In the genomic region with DNA sequence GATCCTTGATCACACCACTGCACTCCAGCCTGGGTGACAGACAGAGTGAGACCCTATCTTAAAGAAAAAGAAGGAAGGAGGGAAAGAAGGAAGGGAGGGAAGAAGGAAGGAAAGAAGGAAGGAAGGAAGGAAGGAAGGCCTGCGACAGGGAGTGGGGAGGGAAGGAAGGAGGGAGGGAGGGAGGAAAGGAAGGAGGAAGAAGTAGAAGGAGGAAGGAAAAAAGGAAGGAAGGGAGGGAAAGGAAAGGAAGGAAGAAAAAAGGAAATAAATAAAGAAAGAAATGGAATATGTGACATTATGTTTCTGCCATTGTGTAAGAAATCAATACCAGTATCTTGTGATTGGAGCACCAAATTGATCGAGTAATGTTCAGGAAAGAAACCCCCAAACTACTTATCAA, we compare ENCODE assay signal across 17 cellular contexts. TPM values are rescaled to one million over a fixed set of nuclear protein-coding genes. Genes with fewer than 3 reads are reported as not detected.
DNase-seq lines count a peak whose midpoint lies in the region; ATAC-seq and TF ChIP-seq lines count a peak whose summit lies in the region.
"Had no signal": no experiment of that assay in that cellular context is flagged by ENCODE, and none has a peak within 500 bp of the region (broad histone marks: within the 10 kb centered on the region; RNA-seq: fewer than 3 reads in every experiment).

No MANE protein-coding gene starts in this region.

- no peak overlapping the region for H3K9ac ChIP-seq in GM23248

- ATAC-seq in left cardiac atrium (no peak), WTC11 (no peak), aorta (ENCODE audit: low FRiP score) (no peak), HG03095 (IDR thresholded peaks at IDR 0.05; ENCODE audit: unreplicated experiment) (no peak)
- no peak for ATAC-seq in CD8-positive, alpha-beta T cell
- ATAC-seq: A549 had no signal

- 93 to 96% methylated on average over 2 of the region's 2 CpGs for WGBS in aorta, 2 donors
- WGBS in GM23248 (ENCODE audit: low coverage in 1 of 2, low lambda C conversion rate in 2 of 2, missing lambda C conversion rate in 2 of 2), 2 experiments, result 89 to 100% methylated on average over 1 to 2 of the region's 2 CpGs

- peaks cover 89% of the 10 kb centered on the region for H3K4me1 Mint-ChIP-seq in WTC11
- H3K4me1 Mint-ChIP-seq in mesothelial cell of epicardium, result peaks cover 66% of the 10 kb centered on the region
- peaks cover 30% of the 10 kb centered on the region for H3K4me1 Mint-ChIP-seq in CD8-positive, alpha-beta T cell (ENCODE audit: low read depth)

- no peaks in the 10 kb centered on the region for H3K27me3 Mint-ChIP-seq in WTC11 (ENCODE audit: low read depth)
- H3K27me3 Mint-ChIP-seq in mesothelial cell of epicardium (ENCODE audit: low read depth), result no peaks in the 10 kb centered on the region
- H3K27me3 Mint-ChIP-seq in CD8-positive, alpha-beta T cell (ENCODE audit: low read depth), result no peaks in the 10 kb centered on the region

- POLR2A ChIA-PET in WTC11 (lab: Charles Lee), result no interaction called here
- POLR2A ChIA-PET in CD8-positive, alpha-beta T cell (lab: Charles Lee), result no interaction called here

- H3K4me3 Mint-ChIP-seq in WTC11, result no peak overlapping the region
- no peak overlapping the region for H3K4me3 Mint-ChIP-seq in mesothelial cell of epicardium
- H3K4me3 Mint-ChIP-seq in CD8-positive, alpha-beta T cell, result no peak overlapping the region
- H3K4me3 Mint-ChIP-seq: HFFc6 had no signal

- H3K9me3 ChIP-seq in left ventricle myocardium inferior (replicated peaks) (no peaks in the 10 kb centered on the region), aorta (ENCODE audit: control insufficient read depth, low read length) (no peaks in the 10 kb centered on the region), GM23248 (ENCODE audit: low read depth) (no peaks in the 10 kb centered on the region)
- H3K9me3 ChIP-seq in CD8-positive, alpha-beta T cell (ENCODE audit: low read length), result no peaks in the 10 kb centered on the region
- H3K9me3 ChIP-seq: A549 had no signal

- H3K4me3 ChIP-seq in left ventricle myocardium inferior, result no peak overlapping the region
- no peak overlapping the region for H3K4me3 ChIP-seq in aorta (ENCODE audit: low read length in 2 of 2)
- H3K4me3 ChIP-seq in GM23248, result no peak overlapping the region
- no peak overlapping the region for H3K4me3 ChIP-seq in CD8-positive, alpha-beta T cell (ENCODE audit: low read depth, low read length)
- H3K4me3 ChIP-seq: A549 had no signal

- no peaks in the 10 kb centered on the region for H4K20me1 ChIP-seq in GM23248 (ENCODE audit: insufficient read depth)

- H3K36me3 ChIP-seq in left ventricle myocardium inferior (no peaks in the 10 kb centered on the region), aorta (ENCODE audit: control insufficient read depth in 1 of 2, insufficient read depth in 2 of 2, low read length in 1 of 2) (no peaks in the 10 kb centered on the region), GM23248 (ENCODE audit: low read depth) (no peaks in the 10 kb centered on the region)
- no peaks in the 10 kb centered on the region for H3K36me3 ChIP-seq in CD8-positive, alpha-beta T cell (ENCODE audit: insufficient read depth, low read length)

- H3K4me1 ChIP-seq in left ventricle myocardium inferior (peaks cover 94% of the 10 kb centered on the region), aorta (ENCODE audit: control insufficient read depth in 1 of 2, insufficient read depth in 2 of 2, low read length in 2 of 2) (peaks cover 5 to 7% of the 10 kb centered on the region in 2 donors), GM23248 (ENCODE audit: insufficient read depth) (peaks cover 41% of the 10 kb centered on the region)
- no peaks in the 10 kb centered on the region for H3K4me1 ChIP-seq in CD8-positive, alpha-beta T cell (ENCODE audit: insufficient read depth, low read length)

- TF ChIP-seq CTCF in left ventricle myocardium inferior (IDR thresholded peaks at IDR 0.05; ENCODE audit: borderline replicate concordance) (no peak), WTC11 (IDR thresholded peaks at IDR 0.05) (no peak), mesothelial cell of epicardium (IDR thresholded peaks at IDR 0.05; ENCODE audit: unreplicated experiment) (no peak)
- TF ChIP-seq CTCF in CD8-positive, alpha-beta T cell (IDR thresholded peaks at IDR 0.05), result no peak

- H3K9me2 ChIP-seq in GM23248 (ENCODE audit: insufficient read depth), result no peaks in the 10 kb centered on the region

- H2AFZ ChIP-seq in GM23248, result no peak overlapping the region

- CTCF ChIA-PET in WTC11 (lab: Charles Lee), result no interaction called here
- CTCF ChIA-PET in CD8-positive, alpha-beta T cell (lab: Charles Lee), result no interaction called here

- H3K27me3 ChIP-seq in left ventricle myocardium inferior (ENCODE audit: low read depth), result no peaks in the 10 kb centered on the region
- no peaks in the 10 kb centered on the region for H3K27me3 ChIP-seq in aorta (ENCODE audit: control insufficient read depth in 1 of 2, insufficient read depth in 2 of 2, low read length in 1 of 2)
- no peaks in the 10 kb centered on the region for H3K27me3 ChIP-seq in GM23248 (replicated peaks; ENCODE audit: insufficient read depth)
- no peaks in the 10 kb centered on the region for H3K27me3 ChIP-seq in CD8-positive, alpha-beta T cell (ENCODE audit: insufficient read depth, low read length)

- H3K27ac Mint-ChIP-seq in WTC11 (peak overlapping the region; percentile 60; the same call in 1 of the 2 replicates), mesothelial cell of epicardium (peak overlapping the region; percentile 9)
- no peak overlapping the region for H3K27ac Mint-ChIP-seq in CD8-positive, alpha-beta T cell
- H3K27ac Mint-ChIP-seq: HFFc6 had no signal

- H3K9me3 Mint-ChIP-seq in WTC11, result no peaks in the 10 kb centered on the region; the same call in 1 of the 2 replicates
- H3K9me3 Mint-ChIP-seq in mesothelial cell of epicardium, result no peaks in the 10 kb centered on the region
- H3K9me3 Mint-ChIP-seq in CD8-positive, alpha-beta T cell, result no peaks in the 10 kb centered on the region
- H3K9me3 Mint-ChIP-seq: HFFc6 had no signal

- in situ Hi-C loops in GM23248 (cut with MboI), result no loop called here

- peaks cover 92% of the 10 kb centered on the region for H3K79me2 ChIP-seq in GM23248 (ENCODE audit: insufficient read depth)

- H3K27ac ChIP-seq in left ventricle myocardium inferior (replicated peaks) (peak overlapping the region; percentile 64), aorta (ENCODE audit: low read depth in 1 of 2, low read length in 2 of 2) (peak overlapping the region; percentile 5 to 43), GM23248 (no peak overlapping the region)
- no peak overlapping the region for H3K27ac ChIP-seq in CD8-positive, alpha-beta T cell (ENCODE audit: low read depth, low read length)
- H3K27ac ChIP-seq: A549 had no signal

- H3K36me3 Mint-ChIP-seq in WTC11, result peaks cover 3% of the 10 kb centered on the region; the same call in 1 of the 2 replicates
- peaks cover 3% of the 10 kb centered on the region for H3K36me3 Mint-ChIP-seq in mesothelial cell of epicardium
- H3K36me3 Mint-ChIP-seq in CD8-positive, alpha-beta T cell, result no peaks in the 10 kb centered on the region

- no peak overlapping the region for H3K4me2 ChIP-seq in GM23248 (ENCODE audit: unreplicated experiment)
- H3K4me2 ChIP-seq: A549 had no signal

- intact Hi-C loops in left ventricle myocardium inferior (cut with micrococcal nuclease), result loop anchor here (10.0 kb wide), 1 partner anchor 51 kb away; no protein-coding TSS in a partner anchor
- intact Hi-C loops in left cardiac atrium (cut with DNase I), result no loop called here
- intact Hi-C loops in aorta (cut with DNase I), result loop anchor here in 1 of 2 donors (5.0 kb wide), 1 partner anchor 48 kb away; no protein-coding TSS in a partner anchor
- intact Hi-C loops in CD8-positive, alpha-beta T cell (cut with DNase I, micrococcal nuclease), result no loop called here

- no peaks in the 10 kb centered on the region for H3F3A ChIP-seq in GM23248 (ENCODE audit: insufficient read depth)

- no peak for DNase-seq in left ventricle myocardium inferior
- no peak for DNase-seq in left cardiac atrium
- DNase-seq in WTC11 (ENCODE audit: low spot score), result no peak
- DNase-seq in mesothelial cell of epicardium (ENCODE audit: low spot score in 2 of 2, unreplicated experiment in 2 of 2), result no peak
- DNase-seq in aorta, result no peak
- DNase-seq in GM23248, result no peak
- DNase-seq in CD8-positive, alpha-beta T cell, result no peak
- DNase-seq: C1 segment of cervical spinal cord, Karpas-422, NCI-H1105 treated with DMSO at 0.1 percent for 48 hours, NCI-H187 treated with DMSO at 0.1 percent for 48 hours, OCI-M1, RPMI8226, SIG-M5 had no signal

TF ChIP-seq in WTC11, 78 proteins besides CTCF, POLR2A, EP300 and RAD21 (continues in another document):
- TF ChIP-seq GTF2I (CRISPR knock-in tag; conservative IDR thresholded peaks at IDR 0.05) (no peak), ZNF138 (CRISPR knock-in tag; conservative IDR thresholded peaks at IDR 0.05) (no peak), FOXK1 (CRISPR knock-in tag; IDR thresholded peaks at IDR 0.05) (no peak)
- TF ChIP-seq, protein P1, sequence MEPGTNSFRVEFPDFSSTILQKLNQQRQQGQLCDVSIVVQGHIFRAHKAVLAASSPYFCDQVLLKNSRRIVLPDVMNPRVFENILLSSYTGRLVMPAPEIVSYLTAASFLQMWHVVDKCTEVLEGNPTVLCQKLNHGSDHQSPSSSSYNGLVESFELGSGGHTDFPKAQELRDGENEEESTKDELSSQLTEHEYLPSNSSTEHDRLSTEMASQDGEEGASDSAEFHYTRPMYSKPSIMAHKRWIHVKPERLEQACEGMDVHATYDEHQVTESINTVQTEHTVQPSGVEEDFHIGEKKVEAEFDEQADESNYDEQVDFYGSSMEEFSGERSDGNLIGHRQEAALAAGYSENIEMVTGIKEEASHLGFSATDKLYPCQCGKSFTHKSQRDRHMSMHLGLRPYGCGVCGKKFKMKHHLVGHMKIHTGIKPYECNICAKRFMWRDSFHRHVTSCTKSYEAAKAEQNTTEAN (CRISPR knock-in tag; IDR thresholded peaks at IDR 0.05), result no peak
- TF ChIP-seq, protein P2, sequence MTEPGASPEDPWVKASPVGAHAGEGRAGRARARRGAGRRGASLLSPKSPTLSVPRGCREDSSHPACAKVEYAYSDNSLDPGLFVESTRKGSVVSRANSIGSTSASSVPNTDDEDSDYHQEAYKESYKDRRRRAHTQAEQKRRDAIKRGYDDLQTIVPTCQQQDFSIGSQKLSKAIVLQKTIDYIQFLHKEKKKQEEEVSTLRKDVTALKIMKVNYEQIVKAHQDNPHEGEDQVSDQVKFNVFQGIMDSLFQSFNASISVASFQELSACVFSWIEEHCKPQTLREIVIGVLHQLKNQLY (CRISPR knock-in tag; IDR thresholded peaks at IDR 0.05), result no peak

RNA-seq across cellular contexts. Expression of a gene that starts 16.2 kb away (rescaled TPM):
- 71.0 TPM for total RNA-seq in left ventricle myocardium inferior
- 10 to 100 TPM; 53.9 to 56.7 TPM for total RNA-seq in left cardiac atrium
- total RNA-seq in WTC11 (2021), result 72.6 to 90.5 TPM (median 80.2 TPM) in 3 replicates
- total RNA-seq in mesothelial cell of epicardium, result 117 to 125 TPM (median 124 TPM) in 3 replicates
- 10 to 100 TPM; 87.1 to 96.8 TPM for total RNA-seq in aorta
- 10 to 100 TPM; 15.3 TPM for polyA plus RNA-seq in aorta
- total RNA-seq in GM23248 (2014; rRNA removed; shearing (Covaris generic)), result 39.0 and 41.9 TPM in 2 replicates
- 39.4 and 40.4 TPM in 2 replicates for polyA plus RNA-seq in GM23248 (2016; fragmentation: Nextera tagmentation; extraction: Ambion mirVana)
- total RNA-seq in CD8-positive, alpha-beta T cell, result 10 to 100 TPM; 16.5 to 17.8 TPM

Comparison
In these comparisons a context has a peak if more than half of its experiments do, and no peak if none do; other contexts are left out.
1. H3K27ac ChIP-seq: peak in left ventricle myocardium inferior (single experiment) and aorta (2 of 2); none in GM23248 (single experiment) and CD8-positive, alpha-beta T cell (single experiment).